Comparison of ENCODE assay signal across 13 cellular contexts in the genomic region with DNA sequence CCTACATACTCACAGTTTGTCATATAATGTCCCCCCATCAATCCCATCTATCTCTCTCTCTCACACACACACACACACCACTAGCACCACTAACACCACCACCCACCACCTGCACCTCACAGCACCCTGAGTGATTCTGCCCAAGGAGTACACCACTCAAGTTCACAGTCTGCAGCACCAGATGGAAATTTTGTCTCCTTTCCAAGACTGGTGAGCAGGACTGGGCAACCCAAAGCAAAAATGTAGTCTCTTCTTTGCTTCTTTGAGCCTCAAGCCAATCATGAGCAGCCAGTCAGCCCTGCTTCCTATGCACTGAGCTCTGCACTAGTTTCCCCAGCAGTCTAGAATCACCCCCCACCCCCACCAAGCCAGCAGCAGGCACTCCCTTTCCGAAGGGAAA. TPM values are rescaled to one million over a fixed set of nuclear protein-coding genes. Genes with fewer than 3 reads are reported as not detected.
"Had no signal": no experiment of that assay in that cellular context is flagged by ENCODE, and none has a peak within 500 bp of the region (broad histone marks: within the 10 kb centered on the region; RNA-seq: fewer than 3 reads in every experiment).

No MANE protein-coding gene starts in this region.

- H3K9me3 ChIP-seq: ascending aorta, lower lobe of right lung, neutrophil, spleen had no signal

- DNase-seq: cortex of kidney had no signal

- H3K4me1 Mint-ChIP-seq: stimulated activated naive B cell treated with anti-CD40 and anti-IgM and Interleukin-4, amounts not matched to agents 10 μg/mL and 1 μg/mL and 100 μg/mL, for 72 hours had no signal

- H3K4me3 Mint-ChIP-seq: activated CD4-positive, alpha-beta T cell treated with anti-CD3 and anti-CD28 coated beads, Interleukin-2, amount 10 ng/mL, durations not matched to agents 24 days and 14 days; activated CD8-positive, alpha-beta T cell treated with anti-CD3 and anti-CD28 coated beads for 36 hours; activated naive CD4-positive, alpha-beta T cell treated with anti-CD3 and anti-CD28 coated beads, Interleukin-2, amount 10 ng/mL, durations not matched to agents 7 days and 5 days; activated T-cell treated with anti-CD3 and anti-CD28 coated beads, Interleukin-2, amount 50 U/mL, for 24 hours; central memory CD8-positive, alpha-beta T cell; natural killer cell; stimulated activated naive B cell treated with anti-CD40 and anti-IgM and Interleukin-4, amounts not matched to agents 10 μg/mL and 1 μg/mL and 100 μg/mL, for 72 hours; T-cell had no signal

- H3K36me3 Mint-ChIP-seq: activated naive CD4-positive, alpha-beta T cell treated with anti-CD3 and anti-CD28 coated beads, Interleukin-2, amount 10 ng/mL, durations not matched to agents 7 days and 5 days; natural killer cell; stimulated activated naive B cell treated with anti-CD40 and anti-IgM and Interleukin-4, amounts not matched to agents 10 μg/mL and 1 μg/mL and 100 μg/mL, for 72 hours; T-cell had no signal

- H3K27ac Mint-ChIP-seq: activated CD4-positive, alpha-beta T cell treated with anti-CD3 and anti-CD28 coated beads, Interleukin-2, amount 10 ng/mL, durations not matched to agents 24 days and 14 days; activated CD8-positive, alpha-beta T cell treated with anti-CD3 and anti-CD28 coated beads for 36 hours; activated naive CD4-positive, alpha-beta T cell treated with anti-CD3 and anti-CD28 coated beads, Interleukin-2, amount 10 ng/mL, durations not matched to agents 7 days and 5 days; activated T-cell treated with anti-CD3 and anti-CD28 coated beads, Interleukin-2, amount 50 U/mL, for 24 hours; natural killer cell; stimulated activated naive B cell treated with anti-CD40 and anti-IgM and Interleukin-4, amounts not matched to agents 10 μg/mL and 1 μg/mL and 100 μg/mL, for 72 hours; T-cell had no signal

- H3K9me3 Mint-ChIP-seq: activated CD4-positive, alpha-beta T cell treated with anti-CD3 and anti-CD28 coated beads, Interleukin-2, amount 10 ng/mL, durations not matched to agents 24 days and 14 days; activated CD8-positive, alpha-beta T cell treated with anti-CD3 and anti-CD28 coated beads for 36 hours; activated naive CD4-positive, alpha-beta T cell treated with anti-CD3 and anti-CD28 coated beads, Interleukin-2, amount 10 ng/mL, durations not matched to agents 7 days and 5 days; activated T-cell treated with anti-CD3 and anti-CD28 coated beads, Interleukin-2, amount 50 U/mL, for 24 hours; central memory CD8-positive, alpha-beta T cell; natural killer cell; T-cell had no signal

RNA-seq across cellular contexts. Expression of a gene that starts 15.0 kb away (rescaled TPM):
- total RNA-seq: activated CD4-positive, alpha-beta T cell treated with anti-CD3 and anti-CD28 coated beads, Interleukin-2, amount 10 ng/mL, durations not matched to agents 24 days and 14 days; activated CD8-positive, alpha-beta T cell treated with anti-CD3 and anti-CD28 coated beads for 36 hours; T-cell had no signal
